Comparison of ENCODE assay signal across 16 cellular contexts in the genomic region with DNA sequence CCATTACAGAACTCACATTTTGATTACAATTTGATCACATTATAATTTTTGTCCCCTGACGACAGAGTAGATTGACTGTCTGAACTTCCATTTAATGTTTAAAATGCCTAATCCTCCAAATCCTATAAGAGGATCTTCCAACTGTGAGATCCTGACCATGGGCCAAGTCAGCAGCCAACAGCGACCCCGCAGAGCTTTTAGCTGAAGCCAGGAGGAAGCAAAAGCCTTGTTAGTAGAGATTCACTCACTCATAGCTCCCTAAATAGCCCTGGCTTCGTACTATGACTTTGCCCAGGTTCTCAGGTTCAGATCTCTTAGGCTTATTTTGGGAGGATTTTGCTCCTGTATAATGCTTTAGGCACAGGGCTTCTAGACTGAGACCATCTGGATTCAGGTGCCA.
DNase-seq lines count a peak whose midpoint lies in the region; ATAC-seq and TF ChIP-seq lines count a peak whose summit lies in the region.
"Had no signal": no experiment of that assay in that cellular context is flagged by ENCODE, and none has a peak within 500 bp of the region (broad histone marks: within the 10 kb centered on the region; RNA-seq: fewer than 3 reads in every experiment).

No MANE protein-coding gene starts in this region.

- H2AFZ ChIP-seq in GM23338 = 0 out of 2 replicates have a peak overlapping the region, but pooled peaks have one; percentile 8

- no peak overlapping the region for H3K4me3 Mint-ChIP-seq in GM23338
- H3K4me3 Mint-ChIP-seq: CD4-positive, alpha-beta T cell had no signal

- no peak overlapping the region for H3K4me3 ChIP-seq in GM23338
- H3K4me3 ChIP-seq: HAP-1 had no signal

- no peaks in the 10 kb centered on the region for H3K9me3 Mint-ChIP-seq in GM23338

- H3K27ac Mint-ChIP-seq in GM23338 = no peak overlapping the region
- H3K27ac Mint-ChIP-seq: CD4-positive, alpha-beta T cell had no signal

- peak in 1 of 2 experiments; percentile 20; a peak in 1 of 4 replicates for TF ChIP-seq CTCF in GM23338 (conservative IDR thresholded peaks at IDR 0.05; ENCODE audit: low read depth in 2 of 2)

- H3F3A ChIP-seq in GM23338 (replicated peaks; ENCODE audit: low read depth) = no peaks in the 10 kb centered on the region

- H3K79me2 ChIP-seq in GM23338 (replicated peaks; ENCODE audit: insufficient read depth) = no peaks in the 10 kb centered on the region

- H3K27ac ChIP-seq in GM23338 (ENCODE audit: low read depth) = no peak overlapping the region
- H3K27ac ChIP-seq: C4-2B had no signal

- no peaks in the 10 kb centered on the region for H3K36me3 ChIP-seq in GM23338 (ENCODE audit: insufficient read depth)
- H3K36me3 ChIP-seq: HAP-1 had no signal

- peak; percentile 85 for DNase-seq in D341Med (ENCODE audit: low spot score)
- DNase-seq in GM23338 (ENCODE audit: low spot score) = peak; percentile 11
- DNase-seq in NCI-H82 treated with DMSO at 0.1 percent for 48 hours (lab: John Stamatoyannopoulos, UW; ENCODE audit: unreplicated experiment) = peak; percentile 97
- DNase-seq in cerebellum (ENCODE audit: low spot score) = peak; percentile 48
- DNase-seq in 8988T = no peak
- DNase-seq in Right ventricle myocardium superior = no peak
- no peak for DNase-seq in activated CD4-positive, alpha-beta T cell treated with anti-CD3 and anti-CD28 coated beads, Interleukin-2, amount 50 U/mL, for 4 hours
- DNase-seq: ACHN; CD4-positive, alpha-beta T cell; DMS153; DMS79; GF-D8; KG1 had no signal

- no peaks in the 10 kb centered on the region for H3K4me1 ChIP-seq in GM23338 (ENCODE audit: insufficient read depth)
- H3K4me1 ChIP-seq: HAP-1 had no signal

- no peak for ATAC-seq in GM23338
- no peak for ATAC-seq in Right ventricle myocardium superior (ENCODE audit: poor library complexity)
- ATAC-seq in HG03521 (IDR thresholded peaks at IDR 0.05; ENCODE audit: unreplicated experiment) = no peak

- H3K4me1 Mint-ChIP-seq in GM23338 = peaks cover 5% of the 10 kb centered on the region; the same call in 2 of the 3 replicates

- no peaks in the 10 kb centered on the region for H3K36me3 Mint-ChIP-seq in GM23338 (ENCODE audit: low read depth)

- no peak overlapping the region for H3K4me2 ChIP-seq in GM23338

- no peaks in the 10 kb centered on the region for H4K20me1 ChIP-seq in GM23338 (replicated peaks; ENCODE audit: insufficient read depth)

- intact Hi-C loops in Right ventricle myocardium superior (cut with DNase I) = no loop called here

- no peaks in the 10 kb centered on the region for H3K9me2 ChIP-seq in GM23338 (ENCODE audit: insufficient read depth)

- no peaks in the 10 kb centered on the region for H3K27me3 ChIP-seq in GM23338 (ENCODE audit: insufficient read depth)

- H3K27me3 Mint-ChIP-seq in GM23338 (ENCODE audit: insufficient read depth, low read depth, poor library complexity) = no peaks in the 10 kb centered on the region
- H3K27me3 Mint-ChIP-seq: CD4-positive, alpha-beta T cell had no signal

TF ChIP-seq in GM23338, 12 proteins besides CTCF, POLR2A, EP300 and RAD21 (continues in another document):
- TF ChIP-seq, protein P1, sequence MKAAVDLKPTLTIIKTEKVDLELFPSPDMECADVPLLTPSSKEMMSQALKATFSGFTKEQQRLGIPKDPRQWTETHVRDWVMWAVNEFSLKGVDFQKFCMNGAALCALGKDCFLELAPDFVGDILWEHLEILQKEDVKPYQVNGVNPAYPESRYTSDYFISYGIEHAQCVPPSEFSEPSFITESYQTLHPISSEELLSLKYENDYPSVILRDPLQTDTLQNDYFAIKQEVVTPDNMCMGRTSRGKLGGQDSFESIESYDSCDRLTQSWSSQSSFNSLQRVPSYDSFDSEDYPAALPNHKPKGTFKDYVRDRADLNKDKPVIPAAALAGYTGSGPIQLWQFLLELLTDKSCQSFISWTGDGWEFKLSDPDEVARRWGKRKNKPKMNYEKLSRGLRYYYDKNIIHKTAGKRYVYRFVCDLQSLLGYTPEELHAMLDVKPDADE (IDR thresholded peaks at IDR 0.05) = no peak
- no peak for TF ChIP-seq NANOG (IDR thresholded peaks at IDR 0.05; ENCODE audit: borderline replicate concordance)
- TF ChIP-seq CREB1 (CRISPR knock-in tag; IDR thresholded peaks at IDR 0.05; ENCODE audit: low read depth) = no peak
- TF ChIP-seq REST (IDR thresholded peaks at IDR 0.05; ENCODE audit: unreplicated experiment) = no peak
- TF ChIP-seq EZH2 (IDR thresholded peaks at IDR 0.05; ENCODE audit: low read depth, unreplicated experiment) = no peak
- no peak for TF ChIP-seq POLR2AphosphoS5 (IDR thresholded peaks at IDR 0.05; ENCODE audit: low read depth)
- TF ChIP-seq ZNF114 (CRISPR knock-in tag; IDR thresholded peaks at IDR 0.05) = no peak
- TF ChIP-seq EZH2phosphoT487 (IDR thresholded peaks at IDR 0.05; ENCODE audit: unreplicated experiment) = no peak
- no peak for TF ChIP-seq JUNB (IDR thresholded peaks at IDR 0.05; ENCODE audit: unreplicated experiment)
- no peak for TF ChIP-seq STAT1 (IDR thresholded peaks at IDR 0.05; ENCODE audit: unreplicated experiment)
- no peak for TF ChIP-seq ZNF331 (CRISPR knock-in tag; IDR thresholded peaks at IDR 0.05; ENCODE audit: low read depth)

Comparison
In these comparisons a context has a peak if more than half of its experiments do, and no peak if none do; other contexts are left out.
1. DNase-seq: peak in D341Med (single experiment), GM23338 (single experiment), NCI-H82 treated with DMSO at 0.1 percent for 48 hours (single experiment) and cerebellum (single experiment); none in 8988T (single experiment), Right ventricle myocardium superior (single experiment) and activated CD4-positive, alpha-beta T cell treated with anti-CD3 and anti-CD28 coated beads, Interleukin-2, amount 50 U/mL, for 4 hours (0 of 2).